21 cellular contexts compared by ENCODE assay signal in the genomic region with DNA sequence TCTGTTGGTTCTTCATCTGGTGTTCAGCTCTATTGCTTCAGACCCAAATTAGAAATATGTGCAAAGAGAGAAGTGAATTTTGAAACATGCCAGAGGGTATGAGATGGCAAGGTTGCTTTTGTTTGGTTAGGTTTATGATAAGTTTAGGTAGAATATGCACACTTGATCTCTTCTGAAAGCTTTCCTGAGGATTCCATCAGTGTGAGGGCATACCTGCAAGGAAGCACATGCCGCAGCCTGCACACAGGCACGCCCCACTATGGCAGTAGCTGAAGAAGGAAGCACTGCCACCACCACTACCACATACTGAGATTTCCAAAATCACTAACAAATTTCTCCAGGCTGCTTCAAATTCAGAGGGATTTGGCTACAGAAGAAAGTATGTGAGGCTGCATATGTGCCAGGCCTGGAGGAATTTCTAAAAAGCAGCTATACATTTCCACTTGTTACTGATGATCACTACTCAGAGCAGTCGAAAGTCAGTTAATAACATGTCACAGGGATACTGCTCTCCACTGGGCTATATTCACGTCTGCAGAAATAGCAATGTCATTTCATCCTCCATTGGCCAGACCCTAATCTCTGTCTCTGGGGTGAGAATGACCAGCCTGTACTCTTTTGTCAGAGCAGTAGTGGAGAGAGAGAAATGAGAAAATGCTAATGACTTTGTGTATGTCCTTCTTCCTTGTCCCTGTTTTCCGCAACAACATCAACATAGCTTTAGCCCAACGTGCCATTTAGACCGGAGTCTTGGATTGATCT.
"Had no signal": no experiment of that assay in that cellular context is flagged by ENCODE, and none has a peak within 500 bp of the region (broad histone marks: within the 10 kb centered on the region; RNA-seq: fewer than 3 reads in every experiment).

No MANE protein-coding gene starts in this region.

- H3K36me3 Mint-ChIP-seq: activated naive CD8-positive, alpha-beta T cell treated with anti-CD3 and anti-CD28 coated beads for 36 hours; brain; naive thymus-derived CD4-positive, alpha-beta T cell had no signal

- H3K27me3 ChIP-seq: gastrocnemius medialis, sigmoid colon, spleen, suprapubic skin, upper lobe of left lung had no signal

- FAIRE-seq: islet of Langerhans had no signal

- H3K9me3 ChIP-seq: gastrocnemius medialis, mucosa of descending colon, prostate gland, sigmoid colon, SK-N-SH, spleen, suprapubic skin, upper lobe of left lung had no signal

- H3K9me3 Mint-ChIP-seq: activated CD4-positive, alpha-beta memory T cell treated with anti-CD3 and anti-CD28 coated beads, Interleukin-2, amount 10 ng/mL, durations not matched to agents 7 days and 5 days; activated naive CD8-positive, alpha-beta T cell treated with anti-CD3 and anti-CD28 coated beads for 36 hours; brain; stimulated activated naive CD8-positive, alpha-beta T cell treated with anti-CD3 and anti-CD28 coated beads, Interleukin-15, Interleukin-2, amounts not matched to agents 100 ng/mL and 50 ng/mL, for 24 hours had no signal

- H3K4me3 ChIP-seq: gastrocnemius medialis, mucosa of descending colon, prostate gland, sigmoid colon, spleen, suprapubic skin, upper lobe of left lung had no signal

- H3K4me3 Mint-ChIP-seq: activated CD4-positive, alpha-beta memory T cell treated with anti-CD3 and anti-CD28 coated beads, Interleukin-2, amount 10 ng/mL, durations not matched to agents 7 days and 5 days; activated CD4-positive, alpha-beta T cell treated with anti-CD3 and anti-CD28 coated beads for 36 hours; activated naive CD8-positive, alpha-beta T cell treated with anti-CD3 and anti-CD28 coated beads for 36 hours; brain; stimulated activated naive CD8-positive, alpha-beta T cell treated with anti-CD3 and anti-CD28 coated beads, Interleukin-15, Interleukin-2, amounts not matched to agents 100 ng/mL and 50 ng/mL, for 24 hours had no signal

- DNase-seq: activated CD4-positive, alpha-beta memory T cell treated with anti-CD3 and anti-CD28 coated beads, Interleukin-2, amount 10 ng/mL, durations not matched to agents 7 days and 5 days; activated CD4-positive, alpha-beta T cell treated with anti-CD3 and anti-CD28 coated beads for 36 hours; activated gamma-delta T cell; activated naive CD8-positive, alpha-beta T cell treated with anti-CD3 and anti-CD28 coated beads for 36 hours; activated T-cell treated with anti-CD3 and anti-CD28 coated beads, Interleukin-2, amount 50 U/mL, for 48 hours; cortex of kidney; effector CD8-positive, alpha-beta T cell; gastrocnemius medialis; mucosa of descending colon; naive thymus-derived CD4-positive, alpha-beta T cell; sigmoid colon; SK-N-SH; spleen; upper lobe of left lung; WERI-Rb-1 had no signal

- H3K27ac ChIP-seq: gastrocnemius medialis, prostate gland, sigmoid colon, suprapubic skin, upper lobe of left lung, WERI-Rb-1 had no signal

- H3K36me3 ChIP-seq: gastrocnemius medialis, prostate gland, sigmoid colon, spleen, suprapubic skin, upper lobe of left lung, WERI-Rb-1 had no signal

- ATAC-seq: activated CD4-positive, alpha-beta T cell treated with anti-CD3 and anti-CD28 coated beads for 36 hours; gastrocnemius medialis; left lobe of liver; mucosa of descending colon; naive thymus-derived CD4-positive, alpha-beta T cell had no signal

- H3K27ac Mint-ChIP-seq: activated CD4-positive, alpha-beta memory T cell treated with anti-CD3 and anti-CD28 coated beads, Interleukin-2, amount 10 ng/mL, durations not matched to agents 7 days and 5 days; activated CD4-positive, alpha-beta T cell treated with anti-CD3 and anti-CD28 coated beads for 36 hours; activated naive CD8-positive, alpha-beta T cell treated with anti-CD3 and anti-CD28 coated beads for 36 hours; naive thymus-derived CD4-positive, alpha-beta T cell; stimulated activated naive CD8-positive, alpha-beta T cell treated with anti-CD3 and anti-CD28 coated beads, Interleukin-15, Interleukin-2, amounts not matched to agents 100 ng/mL and 50 ng/mL, for 24 hours had no signal

- H3K4me1 ChIP-seq: prostate gland, sigmoid colon had no signal

- H3K27me3 Mint-ChIP-seq: activated CD4-positive, alpha-beta memory T cell treated with anti-CD3 and anti-CD28 coated beads, Interleukin-2, amount 10 ng/mL, durations not matched to agents 7 days and 5 days; brain had no signal
